Comparison of ENCODE assay signal across 10 cellular contexts in the genomic region with DNA sequence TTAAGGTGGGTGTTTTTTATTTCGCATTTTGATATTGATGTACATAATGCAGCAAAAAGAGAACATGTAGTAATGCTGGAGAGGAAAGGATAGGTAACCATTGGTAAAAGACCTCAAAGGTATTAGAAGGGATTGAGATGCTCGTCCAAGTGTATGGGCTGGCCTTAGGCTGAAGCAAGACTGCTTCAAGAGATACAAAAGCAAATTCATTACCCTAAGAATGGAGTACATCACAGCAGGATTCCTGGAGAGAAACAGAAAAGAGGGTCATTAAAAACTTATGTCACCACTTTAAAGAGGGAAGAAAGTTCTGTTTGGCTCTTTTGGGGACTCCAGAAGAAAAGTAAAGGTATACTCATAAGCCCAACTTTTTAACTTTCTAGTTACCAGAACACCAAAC.
"Had no signal": no experiment of that assay in that cellular context is flagged by ENCODE, and none has a peak within 500 bp of the region (broad histone marks: within the 10 kb centered on the region; RNA-seq: fewer than 3 reads in every experiment).

No MANE protein-coding gene starts in this region.

- H3K4me3 Mint-ChIP-seq: activated CD4-positive, alpha-beta memory T cell treated with anti-CD3 and anti-CD28 coated beads for 36 hours; activated T-cell treated with anti-CD3 and anti-CD28 coated beads, Interleukin-2, amount 50 U/mL, for 72 hours had no signal

- ATAC-seq: activated T-cell treated with anti-CD3 and anti-CD28 coated beads, Interleukin-2, amount 50 U/mL, for 72 hours; foreskin keratinocyte had no signal

- H3K27ac Mint-ChIP-seq: activated CD4-positive, alpha-beta memory T cell treated with anti-CD3 and anti-CD28 coated beads for 36 hours; activated T-cell treated with anti-CD3 and anti-CD28 coated beads, Interleukin-2, amount 50 U/mL, for 72 hours had no signal

- H3K36me3 Mint-ChIP-seq: activated CD4-positive, alpha-beta memory T cell treated with anti-CD3 and anti-CD28 coated beads for 36 hours had no signal

- H3K9me3 Mint-ChIP-seq: activated CD4-positive, alpha-beta memory T cell treated with anti-CD3 and anti-CD28 coated beads for 36 hours; activated T-cell treated with anti-CD3 and anti-CD28 coated beads, Interleukin-2, amount 50 U/mL, for 72 hours had no signal

- DNase-seq: activated CD4-positive, alpha-beta memory T cell treated with anti-CD3 and anti-CD28 coated beads for 36 hours; activated CD8-positive, alpha-beta memory T cell treated with anti-CD3 and anti-CD28 coated beads, Interleukin-2, amount 50 U/mL, for 4 hours; activated T-cell treated with anti-CD3 and anti-CD28 coated beads, Interleukin-2, amount 50 U/mL, for 72 hours; foreskin keratinocyte; head of caudate nucleus; kidney; left ventricle myocardium inferior; mesenchymal stem cell; ovary; stimulated activated CD4-positive, alpha-beta T cell treated with anti-CD3 and anti-CD28 coated beads, Interleukin-2, amount 100 ng/mL, for 48 hours had no signal

- H3K27me3 Mint-ChIP-seq: activated CD4-positive, alpha-beta memory T cell treated with anti-CD3 and anti-CD28 coated beads for 36 hours had no signal
